Comparison of ENCODE assay signal across 27 cellular contexts in genomic region chr11:20661850-20662249, GRCh38. TPM values are rescaled to one million over a fixed set of nuclear protein-coding genes. Genes with fewer than 3 reads are reported as not detected.
DNase-seq lines count a peak whose midpoint lies in the region; ATAC-seq, FAIRE-seq and TF ChIP-seq lines count a peak whose summit lies in the region.
"Had no signal": no experiment of that assay in that cellular context is flagged by ENCODE, and none has a peak within 500 bp of the region (broad histone marks: within the 10 kb centered on the region; RNA-seq: fewer than 3 reads in every experiment).

No MANE protein-coding gene starts in this region.

- peaks cover 9 to 20% (median 11%) of the 10 kb centered on the region in 11 experiments for H3K9me3 ChIP-seq in BLaER1 treated with 17β-estradiol and CSF1 and Interleukin-3, amounts not matched to agents 10 nM and 100 nM (replicated peaks in 1 of 11)
- H3K9me3 ChIP-seq in K562 (replicated peaks; ENCODE audit: control insufficient read depth, insufficient read depth, low read depth, low read length), result no peaks in the 10 kb centered on the region; the same call in 1 of the 2 replicates
- H3K9me3 ChIP-seq: BE2C had no signal

- H3K9me1 ChIP-seq in K562 (ENCODE audit: control insufficient read depth, insufficient read depth, low read length), result no peaks in the 10 kb centered on the region

- 0% methylated on average over 3 of the region's 3 CpGs for WGBS in K562 (ENCODE audit: insufficient coverage, low coverage, missing lambda C conversion rate)

- in situ Hi-C loops in K562 (cut with MboI), result no loop called here

- no peak for TF ChIP-seq RAD21 in K562 (CRISPR knock-in tag; conservative IDR thresholded peaks at IDR 0.05 in 1 of 2, IDR thresholded peaks at IDR 0.05 in 1 of 2)

- H4K20me1 ChIP-seq in BLaER1 treated with 17β-estradiol and CSF1 and Interleukin-3, amounts not matched to agents 10 nM and 100 nM, result no peaks in the 10 kb centered on the region
- no peaks in the 10 kb centered on the region for H4K20me1 ChIP-seq in K562 (replicated peaks; ENCODE audit: control insufficient read depth, insufficient read depth, low read length)

- H3K4me1 ChIP-seq in BLaER1 treated with 17β-estradiol and CSF1 and Interleukin-3, amounts not matched to agents 10 nM and 100 nM, result peaks cover 0 to 44% (median 24%) of the 10 kb centered on the region in 10 experiments; a peak in 13 of 20 replicates
- H3K4me1 ChIP-seq in K562 (replicated peaks in 1 of 2; ENCODE audit: control insufficient read depth in 2 of 2, insufficient read depth in 2 of 2, low read length in 2 of 2), result no peaks in the 10 kb centered on the region
- H3K4me1 ChIP-seq: BE2C had no signal

- no peak for TF ChIP-seq CTCF in K562 (IDR thresholded peaks at IDR 0.05 in 2 of 3, conservative IDR thresholded peaks at IDR 0.05 in 1 of 3; ENCODE audit: insufficient read depth in 2 of 3, low read depth in 1 of 3, low read length in 3 of 3)
- TF ChIP-seq CTCF in RWPE1 (conservative IDR thresholded peaks at IDR 0.05; ENCODE audit: low read depth), result no peak

- peak overlapping the region in 1 of 11 experiments; percentile 38; a peak in 1 of 22 replicates for H3K27ac ChIP-seq in BLaER1 treated with 17β-estradiol and CSF1 and Interleukin-3, amounts not matched to agents 10 nM and 100 nM
- no peak overlapping the region for H3K27ac ChIP-seq in K562 (ENCODE audit: extremely low read depth, low read depth, low read length)
- H3K27ac ChIP-seq in RWPE1, result no peak overlapping the region

- DNase-seq in NCI-H526 treated with DMSO at 0.1 percent for 48 hours (lab: John Stamatoyannopoulos, UW) (peak; percentile 31), K562 (ENCODE audit: extremely low read depth in 1 of 4, low spot score in 3 of 4) (no peak), RWPE1 (ENCODE audit: low spot score) (no peak), NCI-H2171 treated with DMSO at 0.1 percent for 48 hours (lab: John Stamatoyannopoulos, UW) (no peak), H54 (ENCODE audit: insufficient read length, low spot score) (no peak)
- DNase-seq: 8988T; ACHN; BE2C; C1 segment of cervical spinal cord; CD4-positive, alpha-beta memory T cell; CD4-positive, CD25-positive, alpha-beta regulatory T cell; CD8-positive, alpha-beta memory T cell; COR-L47; DMS 273 treated with DMSO at 0.1 percent for 48 hours; DMS153; DMS53; DMS79; EL; GDM1 had no signal

- H3K36me3 ChIP-seq in BLaER1 treated with 17β-estradiol and CSF1 and Interleukin-3, amounts not matched to agents 10 nM and 100 nM, result no peaks in the 10 kb centered on the region
- H3K36me3 ChIP-seq in K562 (ENCODE audit: control insufficient read depth, insufficient read depth, low read length), result no peaks in the 10 kb centered on the region
- H3K36me3 ChIP-seq: BE2C had no signal

- no peak for ATAC-seq in K562
- ATAC-seq: GM12878 had no signal

- H3K9ac ChIP-seq in BLaER1 treated with 17β-estradiol and CSF1 and Interleukin-3, amounts not matched to agents 10 nM and 100 nM, result no peak overlapping the region
- no peak overlapping the region for H3K9ac ChIP-seq in K562 (ENCODE audit: insufficient read depth in 1 of 2, low read depth in 2 of 2, low read length in 2 of 2)

- peaks cover 0 to 3% (median 0%) of the 10 kb centered on the region in 11 experiments; a peak in 1 of 22 replicates for H3K27me3 ChIP-seq in BLaER1 treated with 17β-estradiol and CSF1 and Interleukin-3, amounts not matched to agents 10 nM and 100 nM
- H3K27me3 ChIP-seq in K562 (ENCODE audit: control insufficient read depth in 2 of 2, insufficient read depth in 2 of 2, low read length in 2 of 2), result no peaks in the 10 kb centered on the region
- H3K27me3 ChIP-seq: BE2C had no signal

- CTCF ChIA-PET in K562 (lab: Yijun Ruan, JAX; ENCODE audit: low intra/inter-chr PET ratio), result no interaction called here
- CTCF ChIA-PET in RWPE1 (lab: Yijun Ruan, JAX), result interaction anchor here (0.7 kb wide), 1 partner anchor 82 kb away, joined by 3 read pairs; no protein-coding TSS in a partner anchor

- TF ChIP-seq POLR2A in K562 (conservative IDR thresholded peaks at IDR 0.05) (no peak), H54 (IDR thresholded peaks at IDR 0.05; ENCODE audit: low read depth, low read length) (no peak)

- H3K4me2 ChIP-seq in BLaER1 treated with 17β-estradiol and CSF1 and Interleukin-3, amounts not matched to agents 10 nM and 100 nM, result peak overlapping the region in 8 of 11 experiments; percentile 8 to 72 (median 58); a peak in 11 of 22 replicates
- no peak overlapping the region for H3K4me2 ChIP-seq in K562 (ENCODE audit: insufficient read depth, low read length)

- intact Hi-C loops in K562 (cut with micrococcal nuclease), result no loop called here

- POLR2A ChIA-PET in K562 (lab: Yijun Ruan, JAX), result interaction anchor here (0.8 kb wide), 1 partner anchor 44 kb away, joined by 3 read pairs; no protein-coding TSS in a partner anchor
- POLR2A ChIA-PET in RWPE1 (lab: Yijun Ruan, JAX; ENCODE audit: low non-redundant PET), result no interaction called here

- FAIRE-seq in K562 (lab: Jason Lieb, UNC), result no peak
- no peak for FAIRE-seq in H54 (lab: Jason Lieb, UNC)
- FAIRE-seq: A204.1, GM12878, GM12892, GM18507 had no signal

- no peak overlapping the region for H3K4me3 ChIP-seq in BLaER1 treated with 17β-estradiol and CSF1 and Interleukin-3, amounts not matched to agents 10 nM and 100 nM
- no peak overlapping the region for H3K4me3 ChIP-seq in K562
- H3K4me3 ChIP-seq: GM12878 had no signal

- no peaks in the 10 kb centered on the region for H3K79me2 ChIP-seq in K562 (ENCODE audit: control insufficient read depth, insufficient read depth, low read length)

- no peak overlapping the region for H2AFZ ChIP-seq in K562 (ENCODE audit: low read depth, low read length)

- BruUV-seq in K562 (replicated peaks; lab: Mats Ljungman, UMichigan), result no TSS peak

- no peak for TF ChIP-seq EP300 in K562 (IDR thresholded peaks at IDR 0.05; ENCODE audit: low read length)

TF ChIP-seq in K562, 482 proteins besides CTCF, POLR2A, EP300 and RAD21:
- TF ChIP-seq RBM25 (IDR thresholded peaks at IDR 0.05; ENCODE audit: low read depth, low read length, severe bottlenecking), result peak; percentile 91
- TF ChIP-seq ZNF140 (CRISPR knock-in tag; IDR thresholded peaks at IDR 0.05), result no peak
- TF ChIP-seq BDP1 (IDR thresholded peaks at IDR 0.05; ENCODE audit: insufficient read depth, insufficient read length), result no peak
- no peak for TF ChIP-seq CTCFL (IDR thresholded peaks at IDR 0.05; ENCODE audit: borderline replicate concordance, insufficient read depth, low read depth, low read length, poor library complexity, severe bottlenecking)
TF ChIP-seq in K562: peak in this region for 1.

RNA-seq across cellular contexts. Expression of gene NELL1, which starts 7.5 kb away (rescaled TPM):
- total RNA-seq in K562 (2011; cell fraction: chromatin; rRNA removed; ENCODE audit: low replicate concordance), result not detected in 2 replicates
- total RNA-seq in K562 (2011; cell fraction: nucleolus; rRNA removed), result not detected in 2 replicates
- not detected in 2 replicates for total RNA-seq in K562 (2011; cell fraction: nucleoplasm; rRNA removed)
- total RNA-seq in K562 (2014; rRNA removed), result not detected in 2 replicates
- total RNA-seq in K562 (2014; rRNA removed; fragmentation: Illumina TruSeq; extraction: Trizol), result not detected in 2 replicates
- total RNA-seq in K562 (2015; rRNA removed; fragmentation: Illumina TruSeq; extraction: Trizol), result not detected in 2 replicates
- not detected in 2 replicates for total RNA-seq in K562 (2021)
- not detected in 2 replicates for polyA plus RNA-seq in K562 (2011; rRNA removed)
- not detected in 2 replicates for polyA plus RNA-seq in K562 (2011; cell fraction: cytosol; rRNA removed)
- not detected in 2 replicates for polyA plus RNA-seq in K562 (2011; cell fraction: nucleus; rRNA removed)
- polyA plus RNA-seq in K562 (2012), result not detected in 2 replicates
- not detected in 2 replicates for polyA plus RNA-seq in K562 (2014; fragmentation: Illumina TruSeq; extraction: Trizol)
- not detected for polyA plus RNA-seq in K562 (2014; fragmentation: Nextera tagmentation; extraction: Ambion mirVana)
- not detected in 2 replicates for polyA plus RNA-seq in K562 (2014; rRNA removed)
- polyA minus RNA-seq in K562 (2011; rRNA and poly(A)+ RNA removed), result not detected in 2 replicates
- polyA minus RNA-seq in K562 (2011; cell fraction: cytosol; rRNA and poly(A)+ RNA removed), result not detected in 2 replicates
- not detected in 2 replicates for polyA minus RNA-seq in K562 (2011; cell fraction: nucleus; rRNA and poly(A)+ RNA removed)
- total RNA-seq: CD4-positive, alpha-beta memory T cell; CD4-positive, CD25-positive, alpha-beta regulatory T cell; CD8-positive, alpha-beta memory T cell; Daoy; GM12878 had no signal
- polyA plus RNA-seq: AG04450; CD14-positive monocyte; CD4-positive, alpha-beta memory T cell; CD4-positive, CD25-positive, alpha-beta regulatory T cell; CD8-positive, alpha-beta memory T cell had no signal
